2 cellular contexts compared by ENCODE assay signal in genomic region chr14:104843442-104844305, GRCh38.
TF ChIP-seq lines count a peak whose summit lies in the region.

No MANE protein-coding gene starts in this region.

TF ChIP-seq in liver, 16 proteins besides CTCF, POLR2A, EP300 and RAD21:
- TF ChIP-seq SP1 (IDR thresholded peaks at IDR 0.05) (no peak), ZBTB33 (IDR thresholded peaks at IDR 0.05) (no peak), NR2F2 (IDR thresholded peaks at IDR 0.05) (no peak), RXRA (IDR thresholded peaks at IDR 0.05) (no peak)

TF ChIP-seq in HepG2, 621 proteins besides CTCF, POLR2A, EP300 and RAD21:
- no peak for TF ChIP-seq RBM22 (optimal IDR thresholded peaks at IDR 0.05; ENCODE audit: low read length)
- TF ChIP-seq TAF1 (CRISPR knock-in tag; IDR thresholded peaks at IDR 0.05): no peak
- TF ChIP-seq PHF5A (CRISPR knock-in tag; IDR thresholded peaks at IDR 0.05; ENCODE audit: low read depth, unreplicated experiment): no peak
- no peak for TF ChIP-seq REXO4 (CRISPR knock-in tag; IDR thresholded peaks at IDR 0.05; ENCODE audit: borderline replicate concordance)
- TF ChIP-seq MTERF4 (CRISPR knock-in tag; IDR thresholded peaks at IDR 0.05): no peak
- TF ChIP-seq TCF7 (IDR thresholded peaks at IDR 0.05; ENCODE audit: low read depth): no peak
- no peak for TF ChIP-seq NPAS2 (CRISPR knock-in tag; IDR thresholded peaks at IDR 0.05; ENCODE audit: borderline replicate concordance)
- TF ChIP-seq, protein P1, sequence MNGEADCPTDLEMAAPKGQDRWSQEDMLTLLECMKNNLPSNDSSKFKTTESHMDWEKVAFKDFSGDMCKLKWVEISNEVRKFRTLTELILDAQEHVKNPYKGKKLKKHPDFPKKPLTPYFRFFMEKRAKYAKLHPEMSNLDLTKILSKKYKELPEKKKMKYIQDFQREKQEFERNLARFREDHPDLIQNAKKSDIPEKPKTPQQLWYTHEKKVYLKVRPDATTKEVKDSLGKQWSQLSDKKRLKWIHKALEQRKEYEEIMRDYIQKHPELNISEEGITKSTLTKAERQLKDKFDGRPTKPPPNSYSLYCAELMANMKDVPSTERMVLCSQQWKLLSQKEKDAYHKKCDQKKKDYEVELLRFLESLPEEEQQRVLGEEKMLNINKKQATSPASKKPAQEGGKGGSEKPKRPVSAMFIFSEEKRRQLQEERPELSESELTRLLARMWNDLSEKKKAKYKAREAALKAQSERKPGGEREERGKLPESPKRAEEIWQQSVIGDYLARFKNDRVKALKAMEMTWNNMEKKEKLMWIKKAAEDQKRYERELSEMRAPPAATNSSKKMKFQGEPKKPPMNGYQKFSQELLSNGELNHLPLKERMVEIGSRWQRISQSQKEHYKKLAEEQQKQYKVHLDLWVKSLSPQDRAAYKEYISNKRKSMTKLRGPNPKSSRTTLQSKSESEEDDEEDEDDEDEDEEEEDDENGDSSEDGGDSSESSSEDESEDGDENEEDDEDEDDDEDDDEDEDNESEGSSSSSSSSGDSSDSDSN (CRISPR knock-in tag; IDR thresholded peaks at IDR 0.05): no peak
- TF ChIP-seq CAMTA2 (CRISPR knock-in tag; IDR thresholded peaks at IDR 0.05; ENCODE audit: borderline replicate concordance): no peak
- no peak for TF ChIP-seq MATR3 (CRISPR knock-in tag; IDR thresholded peaks at IDR 0.05)
- TF ChIP-seq ZNF329 (CRISPR knock-in tag; IDR thresholded peaks at IDR 0.05; ENCODE audit: low read depth): no peak
- TF ChIP-seq, protein P2, sequence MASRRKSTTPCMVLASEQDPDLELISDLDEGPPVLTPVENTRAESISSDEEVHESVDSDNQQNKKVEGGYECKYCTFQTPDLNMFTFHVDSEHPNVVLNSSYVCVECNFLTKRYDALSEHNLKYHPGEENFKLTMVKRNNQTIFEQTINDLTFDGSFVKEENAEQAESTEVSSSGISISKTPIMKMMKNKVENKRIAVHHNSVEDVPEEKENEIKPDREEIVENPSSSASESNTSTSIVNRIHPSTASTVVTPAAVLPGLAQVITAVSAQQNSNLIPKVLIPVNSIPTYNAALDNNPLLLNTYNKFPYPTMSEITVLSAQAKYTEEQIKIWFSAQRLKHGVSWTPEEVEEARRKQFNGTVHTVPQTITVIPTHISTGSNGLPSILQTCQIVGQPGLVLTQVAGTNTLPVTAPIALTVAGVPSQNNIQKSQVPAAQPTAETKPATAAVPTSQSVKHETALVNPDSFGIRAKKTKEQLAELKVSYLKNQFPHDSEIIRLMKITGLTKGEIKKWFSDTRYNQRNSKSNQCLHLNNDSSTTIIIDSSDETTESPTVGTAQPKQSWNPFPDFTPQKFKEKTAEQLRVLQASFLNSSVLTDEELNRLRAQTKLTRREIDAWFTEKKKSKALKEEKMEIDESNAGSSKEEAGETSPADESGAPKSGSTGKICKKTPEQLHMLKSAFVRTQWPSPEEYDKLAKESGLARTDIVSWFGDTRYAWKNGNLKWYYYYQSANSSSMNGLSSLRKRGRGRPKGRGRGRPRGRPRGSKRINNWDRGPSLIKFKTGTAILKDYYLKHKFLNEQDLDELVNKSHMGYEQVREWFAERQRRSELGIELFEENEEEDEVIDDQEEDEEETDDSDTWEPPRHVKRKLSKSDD (CRISPR knock-in tag; IDR thresholded peaks at IDR 0.05; ENCODE audit: low read depth): no peak
- no peak for TF ChIP-seq HNRNPK (IDR thresholded peaks at IDR 0.05; ENCODE audit: low read depth, low read length, poor library complexity, severe bottlenecking)
